In the genomic region with DNA sequence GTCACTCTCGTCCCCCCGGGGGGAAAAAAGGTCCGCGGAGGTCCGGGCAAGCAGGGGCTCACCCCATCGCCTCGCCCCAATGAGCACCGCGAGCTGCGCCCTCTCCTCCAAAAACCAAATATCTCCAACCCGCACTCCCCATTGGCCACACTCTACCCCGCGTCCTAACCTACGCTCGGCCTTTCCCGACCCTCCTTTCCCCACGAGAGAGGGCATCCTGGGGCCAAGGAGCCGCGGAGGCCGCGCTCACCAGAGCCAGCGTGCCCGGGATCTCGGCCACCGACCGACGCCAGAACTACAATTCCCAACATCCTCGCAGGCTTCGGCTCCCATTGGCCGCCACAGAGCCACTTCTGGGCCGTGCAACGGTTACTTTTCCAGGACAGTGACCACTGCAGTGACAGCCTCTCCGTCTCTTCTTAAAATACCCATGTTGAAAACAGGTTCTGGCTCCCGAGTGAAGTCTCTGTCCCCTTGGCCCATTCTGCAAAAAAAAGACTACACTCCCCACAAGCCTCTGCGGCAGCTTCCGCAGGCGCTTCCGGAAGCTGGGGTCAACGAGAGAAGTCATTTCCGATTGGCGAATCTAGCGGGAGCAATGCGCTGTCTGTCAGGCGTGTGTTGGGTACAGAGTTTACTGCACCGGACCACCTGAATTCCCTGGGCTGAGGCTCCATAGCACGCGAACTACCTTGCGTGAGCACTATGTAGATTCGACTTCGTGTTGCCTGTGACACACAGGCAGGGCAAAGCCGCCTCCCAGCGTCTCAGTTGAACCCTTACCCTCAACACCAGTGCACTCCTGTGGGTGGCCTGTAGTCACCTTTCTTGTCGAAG, we compare ENCODE assay signal across 1 cellular context.
TF ChIP-seq lines count a peak whose summit lies in the region.

A gene (minus strand): TSS at position 285 of the 837 bp plus-strand sequence. CDS start 15,020 bp downstream, outside the sequence.

TF ChIP-seq in HepG2, 621 proteins besides CTCF, POLR2A, EP300 and RAD21 (continued from another document and continues in another):
- TF ChIP-seq, protein P1, sequence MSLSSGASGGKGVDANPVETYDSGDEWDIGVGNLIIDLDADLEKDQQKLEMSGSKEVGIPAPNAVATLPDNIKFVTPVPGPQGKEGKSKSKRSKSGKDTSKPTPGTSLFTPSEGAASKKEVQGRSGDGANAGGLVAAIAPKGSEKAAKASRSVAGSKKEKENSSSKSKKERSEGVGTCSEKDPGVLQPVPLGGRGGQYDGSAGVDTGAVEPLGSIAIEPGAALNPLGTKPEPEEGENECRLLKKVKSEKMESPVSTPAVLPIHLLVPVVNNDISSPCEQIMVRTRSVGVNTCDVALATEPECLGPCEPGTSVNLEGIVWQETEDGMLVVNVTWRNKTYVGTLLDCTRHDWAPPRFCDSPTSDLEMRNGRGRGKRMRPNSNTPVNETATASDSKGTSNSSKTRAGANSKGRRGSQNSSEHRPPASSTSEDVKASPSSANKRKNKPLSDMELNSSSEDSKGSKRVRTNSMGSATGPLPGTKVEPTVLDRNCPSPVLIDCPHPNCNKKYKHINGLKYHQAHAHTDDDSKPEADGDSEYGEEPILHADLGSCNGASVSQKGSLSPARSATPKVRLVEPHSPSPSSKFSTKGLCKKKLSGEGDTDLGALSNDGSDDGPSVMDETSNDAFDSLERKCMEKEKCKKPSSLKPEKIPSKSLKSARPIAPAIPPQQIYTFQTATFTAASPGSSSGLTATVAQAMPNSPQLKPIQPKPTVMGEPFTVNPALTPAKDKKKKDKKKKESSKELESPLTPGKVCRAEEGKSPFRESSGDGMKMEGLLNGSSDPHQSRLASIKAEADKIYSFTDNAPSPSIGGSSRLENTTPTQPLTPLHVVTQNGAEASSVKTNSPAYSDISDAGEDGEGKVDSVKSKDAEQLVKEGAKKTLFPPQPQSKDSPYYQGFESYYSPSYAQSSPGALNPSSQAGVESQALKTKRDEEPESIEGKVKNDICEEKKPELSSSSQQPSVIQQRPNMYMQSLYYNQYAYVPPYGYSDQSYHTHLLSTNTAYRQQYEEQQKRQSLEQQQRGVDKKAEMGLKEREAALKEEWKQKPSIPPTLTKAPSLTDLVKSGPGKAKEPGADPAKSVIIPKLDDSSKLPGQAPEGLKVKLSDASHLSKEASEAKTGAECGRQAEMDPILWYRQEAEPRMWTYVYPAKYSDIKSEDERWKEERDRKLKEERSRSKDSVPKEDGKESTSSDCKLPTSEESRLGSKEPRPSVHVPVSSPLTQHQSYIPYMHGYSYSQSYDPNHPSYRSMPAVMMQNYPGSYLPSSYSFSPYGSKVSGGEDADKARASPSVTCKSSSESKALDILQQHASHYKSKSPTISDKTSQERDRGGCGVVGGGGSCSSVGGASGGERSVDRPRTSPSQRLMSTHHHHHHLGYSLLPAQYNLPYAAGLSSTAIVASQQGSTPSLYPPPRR (CRISPR knock-in tag; IDR thresholded peaks at IDR 0.05; ENCODE audit: borderline replicate concordance) = no peak
- no peak for TF ChIP-seq DPF2 (CRISPR knock-in tag; IDR thresholded peaks at IDR 0.05; ENCODE audit: borderline replicate concordance, low read depth)
- peak; percentile 100 for TF ChIP-seq CREM (IDR thresholded peaks at IDR 0.05)
- no peak for TF ChIP-seq CREM (CRISPR knock-in tag; IDR thresholded peaks at IDR 0.05)
- TF ChIP-seq ZC3H13 (CRISPR knock-in tag; IDR thresholded peaks at IDR 0.05) = no peak
- TF ChIP-seq ZBTB7A (CRISPR knock-in tag; IDR thresholded peaks at IDR 0.05) = peak; percentile 75
- TF ChIP-seq POLR2AphosphoS5 (IDR thresholded peaks at IDR 0.05; ENCODE audit: low read depth, low read length) = peak; percentile 97
- peak; percentile 43 for TF ChIP-seq IKZF4 (CRISPR knock-in tag; IDR thresholded peaks at IDR 0.05; ENCODE audit: borderline replicate concordance, low read depth, not compliant biosample characterization)
- TF ChIP-seq RFXAP (CRISPR knock-in tag; IDR thresholded peaks at IDR 0.05; ENCODE audit: borderline replicate concordance) = peak; percentile 62; the same call in 1 of the 2 replicates
- no peak for TF ChIP-seq CC2D1A (CRISPR knock-in tag; IDR thresholded peaks at IDR 0.05)
- TF ChIP-seq SMC3 (IDR thresholded peaks at IDR 0.05; ENCODE audit: low read length) = no peak
- TF ChIP-seq KMT2A (CRISPR knock-in tag; IDR thresholded peaks at IDR 0.05) = peak; percentile 66; the same call in 1 of the 2 replicates
- TF ChIP-seq, protein P2, sequence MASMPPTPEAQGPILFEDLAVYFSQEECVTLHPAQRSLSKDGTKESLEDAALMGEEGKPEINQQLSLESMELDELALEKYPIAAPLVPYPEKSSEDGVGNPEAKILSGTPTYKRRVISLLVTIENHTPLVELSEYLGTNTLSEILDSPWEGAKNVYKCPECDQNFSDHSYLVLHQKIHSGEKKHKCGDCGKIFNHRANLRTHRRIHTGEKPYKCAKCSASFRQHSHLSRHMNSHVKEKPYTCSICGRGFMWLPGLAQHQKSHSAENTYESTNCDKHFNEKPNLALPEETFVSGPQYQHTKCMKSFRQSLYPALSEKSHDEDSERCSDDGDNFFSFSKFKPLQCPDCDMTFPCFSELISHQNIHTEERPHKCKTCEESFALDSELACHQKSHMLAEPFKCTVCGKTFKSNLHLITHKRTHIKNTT (CRISPR knock-in tag; IDR thresholded peaks at IDR 0.05) = no peak
- peak; percentile 59; the same call in 1 of the 2 replicates for TF ChIP-seq ISX (CRISPR knock-in tag; conservative IDR thresholded peaks at IDR 0.05)
- peak; percentile 86; the same call in 1 of the 2 replicates for TF ChIP-seq TSC22D2 (CRISPR knock-in tag; IDR thresholded peaks at IDR 0.05; ENCODE audit: borderline replicate concordance)
- 0 out of 2 replicates have a peak, but pooled peaks have one; percentile 18 for TF ChIP-seq KDM4B (CRISPR knock-in tag; IDR thresholded peaks at IDR 0.05)
- TF ChIP-seq CEBPB (IDR thresholded peaks at IDR 0.05; ENCODE audit: borderline replicate concordance, low read depth, low read length) = no peak
- TF ChIP-seq, protein P3, sequence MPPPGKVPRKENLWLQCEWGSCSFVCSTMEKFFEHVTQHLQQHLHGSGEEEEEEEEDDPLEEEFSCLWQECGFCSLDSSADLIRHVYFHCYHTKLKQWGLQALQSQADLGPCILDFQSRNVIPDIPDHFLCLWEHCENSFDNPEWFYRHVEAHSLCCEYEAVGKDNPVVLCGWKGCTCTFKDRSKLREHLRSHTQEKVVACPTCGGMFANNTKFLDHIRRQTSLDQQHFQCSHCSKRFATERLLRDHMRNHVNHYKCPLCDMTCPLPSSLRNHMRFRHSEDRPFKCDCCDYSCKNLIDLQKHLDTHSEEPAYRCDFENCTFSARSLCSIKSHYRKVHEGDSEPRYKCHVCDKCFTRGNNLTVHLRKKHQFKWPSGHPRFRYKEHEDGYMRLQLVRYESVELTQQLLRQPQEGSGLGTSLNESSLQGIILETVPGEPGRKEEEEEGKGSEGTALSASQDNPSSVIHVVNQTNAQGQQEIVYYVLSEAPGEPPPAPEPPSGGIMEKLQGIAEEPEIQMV (CRISPR knock-in tag; IDR thresholded peaks at IDR 0.05; ENCODE audit: low read depth) = peak; percentile 66; the same call in 1 of the 2 replicates
- no peak; the same call in 1 of the 2 replicates for TF ChIP-seq ZNF768 (CRISPR knock-in tag; IDR thresholded peaks at IDR 0.05)
- TF ChIP-seq, protein P4, sequence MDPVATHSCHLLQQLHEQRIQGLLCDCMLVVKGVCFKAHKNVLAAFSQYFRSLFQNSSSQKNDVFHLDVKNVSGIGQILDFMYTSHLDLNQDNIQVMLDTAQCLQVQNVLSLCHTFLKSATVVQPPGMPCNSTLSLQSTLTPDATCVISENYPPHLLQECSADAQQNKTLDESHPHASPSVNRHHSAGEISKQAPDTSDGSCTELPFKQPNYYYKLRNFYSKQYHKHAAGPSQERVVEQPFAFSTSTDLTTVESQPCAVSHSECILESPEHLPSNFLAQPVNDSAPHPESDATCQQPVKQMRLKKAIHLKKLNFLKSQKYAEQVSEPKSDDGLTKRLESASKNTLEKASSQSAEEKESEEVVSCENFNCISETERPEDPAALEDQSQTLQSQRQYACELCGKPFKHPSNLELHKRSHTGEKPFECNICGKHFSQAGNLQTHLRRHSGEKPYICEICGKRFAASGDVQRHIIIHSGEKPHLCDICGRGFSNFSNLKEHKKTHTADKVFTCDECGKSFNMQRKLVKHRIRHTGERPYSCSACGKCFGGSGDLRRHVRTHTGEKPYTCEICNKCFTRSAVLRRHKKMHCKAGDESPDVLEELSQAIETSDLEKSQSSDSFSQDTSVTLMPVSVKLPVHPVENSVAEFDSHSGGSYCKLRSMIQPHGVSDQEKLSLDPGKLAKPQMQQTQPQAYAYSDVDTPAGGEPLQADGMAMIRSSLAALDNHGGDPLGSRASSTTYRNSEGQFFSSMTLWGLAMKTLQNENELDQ (CRISPR knock-in tag; IDR thresholded peaks at IDR 0.05; ENCODE audit: borderline replicate concordance) = peak; percentile 54
- TF ChIP-seq ZFP37 (CRISPR knock-in tag; IDR thresholded peaks at IDR 0.05; ENCODE audit: borderline replicate concordance) = peak; percentile 36; the same call in 1 of the 2 replicates
- TF ChIP-seq ATF7 (IDR thresholded peaks at IDR 0.05) = no peak
- peak; percentile 21; the same call in 1 of the 2 replicates for TF ChIP-seq ATF7 (CRISPR knock-in tag; IDR thresholded peaks at IDR 0.05)
- no peak; the same call in 1 of the 2 replicates for TF ChIP-seq SRF (IDR thresholded peaks at IDR 0.05; ENCODE audit: low read depth, low read length)
- TF ChIP-seq ELF3 (CRISPR knock-in tag; IDR thresholded peaks at IDR 0.05) = peak; percentile 66
- TF ChIP-seq, protein P5, sequence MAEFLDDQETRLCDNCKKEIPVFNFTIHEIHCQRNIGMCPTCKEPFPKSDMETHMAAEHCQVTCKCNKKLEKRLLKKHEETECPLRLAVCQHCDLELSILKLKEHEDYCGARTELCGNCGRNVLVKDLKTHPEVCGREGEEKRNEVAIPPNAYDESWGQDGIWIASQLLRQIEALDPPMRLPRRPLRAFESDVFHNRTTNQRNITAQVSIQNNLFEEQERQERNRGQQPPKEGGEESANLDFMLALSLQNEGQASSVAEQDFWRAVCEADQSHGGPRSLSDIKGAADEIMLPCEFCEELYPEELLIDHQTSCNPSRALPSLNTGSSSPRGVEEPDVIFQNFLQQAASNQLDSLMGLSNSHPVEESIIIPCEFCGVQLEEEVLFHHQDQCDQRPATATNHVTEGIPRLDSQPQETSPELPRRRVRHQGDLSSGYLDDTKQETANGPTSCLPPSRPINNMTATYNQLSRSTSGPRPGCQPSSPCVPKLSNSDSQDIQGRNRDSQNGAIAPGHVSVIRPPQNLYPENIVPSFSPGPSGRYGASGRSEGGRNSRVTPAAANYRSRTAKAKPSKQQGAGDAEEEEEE (CRISPR knock-in tag; IDR thresholded peaks at IDR 0.05; ENCODE audit: borderline replicate concordance) = peak; percentile 73; the same call in 1 of the 2 replicates
- peak; percentile 36; the same call in 1 of the 2 replicates for TF ChIP-seq BCL6 (CRISPR knock-in tag; IDR thresholded peaks at IDR 0.05)
- TF ChIP-seq ZNF563 (CRISPR knock-in tag; IDR thresholded peaks at IDR 0.05) = peak; percentile 77
- TF ChIP-seq SOX13 (IDR thresholded peaks at IDR 0.05) = peak; percentile 56; the same call in 1 of the 2 replicates
- TF ChIP-seq SOX13 (CRISPR knock-in tag; conservative IDR thresholded peaks at IDR 0.05 in 1 of 2, IDR thresholded peaks at IDR 0.05 in 1 of 2) = peak in 1 of 2 experiments; percentile 53; a peak in 1 of 4 replicates
- TF ChIP-seq, protein P6, sequence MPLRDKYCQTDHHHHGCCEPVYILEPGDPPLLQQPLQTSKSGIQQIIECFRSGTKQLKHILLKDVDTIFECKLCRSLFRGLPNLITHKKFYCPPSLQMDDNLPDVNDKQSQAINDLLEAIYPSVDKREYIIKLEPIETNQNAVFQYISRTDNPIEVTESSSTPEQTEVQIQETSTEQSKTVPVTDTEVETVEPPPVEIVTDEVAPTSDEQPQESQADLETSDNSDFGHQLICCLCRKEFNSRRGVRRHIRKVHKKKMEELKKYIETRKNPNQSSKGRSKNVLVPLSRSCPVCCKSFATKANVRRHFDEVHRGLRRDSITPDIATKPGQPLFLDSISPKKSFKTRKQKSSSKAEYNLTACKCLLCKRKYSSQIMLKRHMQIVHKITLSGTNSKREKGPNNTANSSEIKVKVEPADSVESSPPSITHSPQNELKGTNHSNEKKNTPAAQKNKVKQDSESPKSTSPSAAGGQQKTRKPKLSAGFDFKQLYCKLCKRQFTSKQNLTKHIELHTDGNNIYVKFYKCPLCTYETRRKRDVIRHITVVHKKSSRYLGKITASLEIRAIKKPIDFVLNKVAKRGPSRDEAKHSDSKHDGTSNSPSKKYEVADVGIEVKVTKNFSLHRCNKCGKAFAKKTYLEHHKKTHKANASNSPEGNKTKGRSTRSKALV (CRISPR knock-in tag; IDR thresholded peaks at IDR 0.05) = no peak
- 0 out of 2 replicates have a peak, but pooled peaks have one; percentile 51 for TF ChIP-seq JUND (CRISPR knock-in tag; IDR thresholded peaks at IDR 0.05)
- no peak for TF ChIP-seq ONECUT2 (CRISPR knock-in tag; IDR thresholded peaks at IDR 0.05)
- TF ChIP-seq, protein P7, sequence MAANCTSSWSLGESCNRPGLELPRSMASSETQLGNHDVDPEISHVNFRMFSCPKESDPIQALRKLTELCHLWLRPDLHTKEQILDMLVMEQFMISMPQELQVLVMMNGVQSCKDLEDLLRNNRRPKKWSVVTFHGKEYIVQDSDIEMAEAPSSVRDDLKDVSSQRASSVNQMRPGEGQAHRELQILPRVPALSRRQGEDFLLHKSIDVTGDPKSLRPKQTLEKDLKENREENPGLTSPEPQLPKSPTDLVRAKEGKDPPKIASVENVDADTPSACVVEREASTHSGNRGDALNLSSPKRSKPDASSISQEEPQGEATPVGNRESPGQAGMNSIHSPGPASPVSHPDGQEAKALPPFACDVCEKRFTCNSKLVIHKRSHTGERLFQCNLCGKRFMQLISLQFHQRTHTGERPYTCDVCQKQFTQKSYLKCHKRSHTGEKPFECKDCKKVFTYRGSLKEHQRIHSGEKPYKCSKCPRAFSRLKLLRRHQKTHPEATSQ (CRISPR knock-in tag; IDR thresholded peaks at IDR 0.05; ENCODE audit: borderline replicate concordance) = peak; percentile 90
- peak; percentile 22; the same call in 1 of the 2 replicates for TF ChIP-seq ZKSCAN8 (CRISPR knock-in tag; IDR thresholded peaks at IDR 0.05; ENCODE audit: borderline replicate concordance)
- no peak; the same call in 1 of the 2 replicates for TF ChIP-seq MAF1 (CRISPR knock-in tag; IDR thresholded peaks at IDR 0.05; ENCODE audit: borderline replicate concordance)
- TF ChIP-seq NONO (IDR thresholded peaks at IDR 0.05) = no peak
- peak; percentile 93 for TF ChIP-seq NONO (CRISPR knock-in tag; conservative IDR thresholded peaks at IDR 0.05)
- peak; percentile 93 for TF ChIP-seq SMYD3 (CRISPR knock-in tag; IDR thresholded peaks at IDR 0.05)
- no peak; the same call in 1 of the 2 replicates for TF ChIP-seq CBX5 (CRISPR knock-in tag; IDR thresholded peaks at IDR 0.05; ENCODE audit: borderline replicate concordance)
- 0 out of 2 replicates have a peak, but pooled peaks have one; percentile 51 for TF ChIP-seq MBNL3 (CRISPR knock-in tag; conservative IDR thresholded peaks at IDR 0.05)
- no peak for TF ChIP-seq ZNF326 (CRISPR knock-in tag; IDR thresholded peaks at IDR 0.05; ENCODE audit: borderline replicate concordance)
- TF ChIP-seq NR2F2 (IDR thresholded peaks at IDR 0.05; ENCODE audit: borderline replicate concordance, low read depth) = no peak
- TF ChIP-seq HHEX (CRISPR knock-in tag; IDR thresholded peaks at IDR 0.05) = no peak
- TF ChIP-seq ZFP36L2 (CRISPR knock-in tag; IDR thresholded peaks at IDR 0.05) = no peak
- TF ChIP-seq ZNF569 (CRISPR knock-in tag; IDR thresholded peaks at IDR 0.05; ENCODE audit: borderline replicate concordance) = peak; percentile 32; the same call in 1 of the 2 replicates
- TF ChIP-seq ZMYM3 (CRISPR knock-in tag; IDR thresholded peaks at IDR 0.05) = peak; percentile 65; the same call in 1 of the 2 replicates
- TF ChIP-seq SRSF9 (IDR thresholded peaks at IDR 0.05; ENCODE audit: borderline replicate concordance, insufficient read depth, low read depth, low read length, poor library complexity, severe bottlenecking) = no peak
- no peak for TF ChIP-seq ZNF260 (CRISPR knock-in tag; IDR thresholded peaks at IDR 0.05; ENCODE audit: borderline replicate concordance, low read depth)
- no peak; the same call in 1 of the 2 replicates for TF ChIP-seq GZF1 (CRISPR knock-in tag; IDR thresholded peaks at IDR 0.05)
